11 cellular contexts compared by ENCODE assay signal in the genomic region with DNA sequence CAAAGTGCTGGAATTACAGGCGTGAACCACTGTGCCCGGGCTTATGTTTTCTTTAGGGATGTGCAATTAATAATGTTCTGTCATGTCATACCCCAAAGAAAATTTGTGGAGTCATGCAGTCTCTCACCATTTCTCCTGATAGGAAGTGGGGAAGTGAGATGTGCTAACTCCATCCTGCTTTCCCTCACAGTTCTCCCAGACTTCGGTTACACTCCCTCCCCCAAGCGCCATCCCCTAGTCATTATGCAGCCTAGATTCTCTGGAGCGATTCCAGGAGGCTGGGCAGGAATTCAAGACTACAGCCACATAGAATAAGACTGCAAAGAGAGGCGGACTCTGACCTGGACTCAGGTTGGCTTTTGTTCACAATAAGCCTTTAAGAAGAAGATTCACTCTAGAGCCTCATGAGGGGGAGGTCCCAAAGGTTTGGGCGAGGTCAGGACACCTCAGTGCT.
DNase-seq lines count a peak whose midpoint lies in the region; ATAC-seq, FAIRE-seq and TF ChIP-seq lines count a peak whose summit lies in the region.
"Had no signal": no experiment of that assay in that cellular context is flagged by ENCODE, and none has a peak within 500 bp of the region (broad histone marks: within the 10 kb centered on the region; RNA-seq: fewer than 3 reads in every experiment).

No MANE protein-coding gene starts in this region.

- no peak for TF ChIP-seq CTCF in pancreas (IDR thresholded peaks at IDR 0.05)

- no peak overlapping the region for H3K27ac ChIP-seq in pancreas
- H3K27ac ChIP-seq: prostate gland had no signal

- no peaks in the 10 kb centered on the region for H3K27me3 Mint-ChIP-seq in activated CD8-positive, alpha-beta memory T cell treated with anti-CD3 and anti-CD28 coated beads, Interleukin-2, amount 10 ng/mL, durations not matched to agents 7 days and 5 days

- no peak for FAIRE-seq in pancreas (lab: Jason Lieb, UNC)

- no peaks in the 10 kb centered on the region for H3K9me3 ChIP-seq in pancreas
- H3K9me3 ChIP-seq: prostate gland had no signal

- DNase-seq in H4 (ENCODE audit: low spot score) (peak; percentile 82), NCI-H69 (lab: John Stamatoyannopoulos, UW) (peak; percentile 90), fibroblast of peridontal ligament (ENCODE audit: extremely low read depth) (peak; percentile 53), pancreas (peak in 4 of 6 donors; percentile 12 to 64 (median 52)), HuH-7.5 (ENCODE audit: low spot score) (no peak), GDM1 (lab: John Stamatoyannopoulos, UW) (no peak)
- DNase-seq in activated CD8-positive, alpha-beta memory T cell treated with anti-CD3 and anti-CD28 coated beads, Interleukin-2, amount 10 ng/mL, durations not matched to agents 7 days and 5 days: no peak
- DNase-seq: activated CD4-positive, CD25-positive, alpha-beta regulatory T cell had no signal

- intact Hi-C loops in pancreas (cut with DNase I): no loop called here

- peak; percentile 56 to 73 (median 62) for ATAC-seq in pancreas
- no peak for ATAC-seq in activated CD8-positive, alpha-beta memory T cell treated with anti-CD3 and anti-CD28 coated beads, Interleukin-2, amount 10 ng/mL, durations not matched to agents 7 days and 5 days
- ATAC-seq in GM19023 (IDR thresholded peaks at IDR 0.05; ENCODE audit: unreplicated experiment): no peak
- ATAC-seq: activated naive CD4-positive, alpha-beta T cell treated with anti-CD3 and anti-CD28 coated beads, Interleukin-2, amount 50 U/mL, for 72 hours had no signal

- H3K36me3 ChIP-seq in pancreas: no peaks in the 10 kb centered on the region
- H3K36me3 ChIP-seq: prostate gland had no signal

- H3K9me3 Mint-ChIP-seq in activated CD8-positive, alpha-beta memory T cell treated with anti-CD3 and anti-CD28 coated beads, Interleukin-2, amount 10 ng/mL, durations not matched to agents 7 days and 5 days (ENCODE audit: low read depth): no peaks in the 10 kb centered on the region
- H3K9me3 Mint-ChIP-seq: activated naive CD4-positive, alpha-beta T cell treated with anti-CD3 and anti-CD28 coated beads, Interleukin-2, amount 50 U/mL, for 72 hours had no signal

- 36 to 44% methylated on average over 7 of the region's 7 CpGs for WGBS in pancreas, 2 donors

- H3K4me3 Mint-ChIP-seq in activated CD8-positive, alpha-beta memory T cell treated with anti-CD3 and anti-CD28 coated beads, Interleukin-2, amount 10 ng/mL, durations not matched to agents 7 days and 5 days: no peak overlapping the region

- CTCF ChIA-PET in activated CD8-positive, alpha-beta memory T cell treated with anti-CD3 and anti-CD28 coated beads, Interleukin-2, amount 10 ng/mL, durations not matched to agents 7 days and 5 days (lab: Charles Lee): no interaction called here

- H3K4me1 ChIP-seq in pancreas: peaks cover 3 to 8% (median 3%) of the 10 kb centered on the region in 3 donors
- H3K4me1 ChIP-seq: prostate gland had no signal

- no peaks in the 10 kb centered on the region for H3K27me3 ChIP-seq in pancreas

- no peaks in the 10 kb centered on the region for H3K4me1 Mint-ChIP-seq in activated CD8-positive, alpha-beta memory T cell treated with anti-CD3 and anti-CD28 coated beads, Interleukin-2, amount 10 ng/mL, durations not matched to agents 7 days and 5 days

- no peak overlapping the region for H3K27ac Mint-ChIP-seq in activated CD8-positive, alpha-beta memory T cell treated with anti-CD3 and anti-CD28 coated beads, Interleukin-2, amount 10 ng/mL, durations not matched to agents 7 days and 5 days
- H3K27ac Mint-ChIP-seq: activated naive CD4-positive, alpha-beta T cell treated with anti-CD3 and anti-CD28 coated beads, Interleukin-2, amount 50 U/mL, for 72 hours had no signal

- no peak overlapping the region for H3K4me3 ChIP-seq in pancreas
- H3K4me3 ChIP-seq: prostate gland had no signal

- H3K36me3 Mint-ChIP-seq in activated CD8-positive, alpha-beta memory T cell treated with anti-CD3 and anti-CD28 coated beads, Interleukin-2, amount 10 ng/mL, durations not matched to agents 7 days and 5 days: no peaks in the 10 kb centered on the region
- H3K36me3 Mint-ChIP-seq: activated naive CD4-positive, alpha-beta T cell treated with anti-CD3 and anti-CD28 coated beads, Interleukin-2, amount 50 U/mL, for 72 hours had no signal

Comparison
In these comparisons a context has a peak if more than half of its experiments do, and no peak if none do; other contexts are left out.
1. DNase-seq: peak in H4 (single experiment), NCI-H69 (single experiment), fibroblast of peridontal ligament (single experiment) and pancreas (4 of 6); none in HuH-7.5 (single experiment), activated CD8-positive, alpha-beta memory T cell treated with anti-CD3 and anti-CD28 coated beads, Interleukin-2, amount 10 ng/mL, durations not matched to agents 7 days and 5 days (single experiment) and GDM1 (single experiment).
2. ATAC-seq: peak in pancreas (4 of 4); none in activated CD8-positive, alpha-beta memory T cell treated with anti-CD3 and anti-CD28 coated beads, Interleukin-2, amount 10 ng/mL, durations not matched to agents 7 days and 5 days (single experiment) and GM19023 (single experiment).